In the genomic region with DNA sequence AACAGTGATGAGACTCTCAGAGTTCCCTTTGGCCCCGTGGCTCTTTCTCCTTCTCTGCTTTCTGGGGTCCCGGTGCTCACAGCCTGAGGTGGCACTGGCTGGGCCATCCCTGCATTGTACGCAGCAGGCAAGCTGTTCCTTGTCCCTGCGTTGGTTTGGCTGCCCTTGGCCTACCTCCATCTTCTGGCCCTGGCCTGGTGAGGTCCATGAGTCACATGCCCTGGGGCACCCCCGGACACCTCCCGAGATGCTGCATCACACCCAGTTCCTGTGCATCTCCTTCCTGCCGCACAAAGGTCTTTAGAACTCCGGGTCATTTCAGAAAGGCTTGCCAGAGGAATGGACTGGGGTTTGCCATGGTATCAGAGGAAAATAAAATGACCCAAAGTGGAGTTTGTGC, we compare ENCODE assay signal across 2 cellular contexts.
A peak's percentile ranks its signal among the peaks of the same experiment; 100 is the strongest.
TF ChIP-seq lines count a peak whose summit lies in the region.

No MANE protein-coding gene starts in this region.

TF ChIP-seq in Ishikawa, 13 proteins besides CTCF, POLR2A, EP300 and RAD21:
- no peak for TF ChIP-seq CEBPB (IDR thresholded peaks at IDR 0.05)
- TF ChIP-seq, protein P1, sequence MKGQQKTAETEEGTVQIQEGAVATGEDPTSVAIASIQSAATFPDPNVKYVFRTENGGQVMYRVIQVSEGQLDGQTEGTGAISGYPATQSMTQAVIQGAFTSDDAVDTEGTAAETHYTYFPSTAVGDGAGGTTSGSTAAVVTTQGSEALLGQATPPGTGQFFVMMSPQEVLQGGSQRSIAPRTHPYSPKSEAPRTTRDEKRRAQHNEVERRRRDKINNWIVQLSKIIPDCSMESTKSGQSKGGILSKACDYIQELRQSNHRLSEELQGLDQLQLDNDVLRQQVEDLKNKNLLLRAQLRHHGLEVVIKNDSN (IDR thresholded peaks at IDR 0.05), result 0 out of 2 replicates have a peak, but pooled peaks have one; percentile 4
TF ChIP-seq in Ishikawa: peak in this region for 1.

TF ChIP-seq in GM23338, 12 proteins besides CTCF, POLR2A, EP300 and RAD21:
- TF ChIP-seq, protein P2, sequence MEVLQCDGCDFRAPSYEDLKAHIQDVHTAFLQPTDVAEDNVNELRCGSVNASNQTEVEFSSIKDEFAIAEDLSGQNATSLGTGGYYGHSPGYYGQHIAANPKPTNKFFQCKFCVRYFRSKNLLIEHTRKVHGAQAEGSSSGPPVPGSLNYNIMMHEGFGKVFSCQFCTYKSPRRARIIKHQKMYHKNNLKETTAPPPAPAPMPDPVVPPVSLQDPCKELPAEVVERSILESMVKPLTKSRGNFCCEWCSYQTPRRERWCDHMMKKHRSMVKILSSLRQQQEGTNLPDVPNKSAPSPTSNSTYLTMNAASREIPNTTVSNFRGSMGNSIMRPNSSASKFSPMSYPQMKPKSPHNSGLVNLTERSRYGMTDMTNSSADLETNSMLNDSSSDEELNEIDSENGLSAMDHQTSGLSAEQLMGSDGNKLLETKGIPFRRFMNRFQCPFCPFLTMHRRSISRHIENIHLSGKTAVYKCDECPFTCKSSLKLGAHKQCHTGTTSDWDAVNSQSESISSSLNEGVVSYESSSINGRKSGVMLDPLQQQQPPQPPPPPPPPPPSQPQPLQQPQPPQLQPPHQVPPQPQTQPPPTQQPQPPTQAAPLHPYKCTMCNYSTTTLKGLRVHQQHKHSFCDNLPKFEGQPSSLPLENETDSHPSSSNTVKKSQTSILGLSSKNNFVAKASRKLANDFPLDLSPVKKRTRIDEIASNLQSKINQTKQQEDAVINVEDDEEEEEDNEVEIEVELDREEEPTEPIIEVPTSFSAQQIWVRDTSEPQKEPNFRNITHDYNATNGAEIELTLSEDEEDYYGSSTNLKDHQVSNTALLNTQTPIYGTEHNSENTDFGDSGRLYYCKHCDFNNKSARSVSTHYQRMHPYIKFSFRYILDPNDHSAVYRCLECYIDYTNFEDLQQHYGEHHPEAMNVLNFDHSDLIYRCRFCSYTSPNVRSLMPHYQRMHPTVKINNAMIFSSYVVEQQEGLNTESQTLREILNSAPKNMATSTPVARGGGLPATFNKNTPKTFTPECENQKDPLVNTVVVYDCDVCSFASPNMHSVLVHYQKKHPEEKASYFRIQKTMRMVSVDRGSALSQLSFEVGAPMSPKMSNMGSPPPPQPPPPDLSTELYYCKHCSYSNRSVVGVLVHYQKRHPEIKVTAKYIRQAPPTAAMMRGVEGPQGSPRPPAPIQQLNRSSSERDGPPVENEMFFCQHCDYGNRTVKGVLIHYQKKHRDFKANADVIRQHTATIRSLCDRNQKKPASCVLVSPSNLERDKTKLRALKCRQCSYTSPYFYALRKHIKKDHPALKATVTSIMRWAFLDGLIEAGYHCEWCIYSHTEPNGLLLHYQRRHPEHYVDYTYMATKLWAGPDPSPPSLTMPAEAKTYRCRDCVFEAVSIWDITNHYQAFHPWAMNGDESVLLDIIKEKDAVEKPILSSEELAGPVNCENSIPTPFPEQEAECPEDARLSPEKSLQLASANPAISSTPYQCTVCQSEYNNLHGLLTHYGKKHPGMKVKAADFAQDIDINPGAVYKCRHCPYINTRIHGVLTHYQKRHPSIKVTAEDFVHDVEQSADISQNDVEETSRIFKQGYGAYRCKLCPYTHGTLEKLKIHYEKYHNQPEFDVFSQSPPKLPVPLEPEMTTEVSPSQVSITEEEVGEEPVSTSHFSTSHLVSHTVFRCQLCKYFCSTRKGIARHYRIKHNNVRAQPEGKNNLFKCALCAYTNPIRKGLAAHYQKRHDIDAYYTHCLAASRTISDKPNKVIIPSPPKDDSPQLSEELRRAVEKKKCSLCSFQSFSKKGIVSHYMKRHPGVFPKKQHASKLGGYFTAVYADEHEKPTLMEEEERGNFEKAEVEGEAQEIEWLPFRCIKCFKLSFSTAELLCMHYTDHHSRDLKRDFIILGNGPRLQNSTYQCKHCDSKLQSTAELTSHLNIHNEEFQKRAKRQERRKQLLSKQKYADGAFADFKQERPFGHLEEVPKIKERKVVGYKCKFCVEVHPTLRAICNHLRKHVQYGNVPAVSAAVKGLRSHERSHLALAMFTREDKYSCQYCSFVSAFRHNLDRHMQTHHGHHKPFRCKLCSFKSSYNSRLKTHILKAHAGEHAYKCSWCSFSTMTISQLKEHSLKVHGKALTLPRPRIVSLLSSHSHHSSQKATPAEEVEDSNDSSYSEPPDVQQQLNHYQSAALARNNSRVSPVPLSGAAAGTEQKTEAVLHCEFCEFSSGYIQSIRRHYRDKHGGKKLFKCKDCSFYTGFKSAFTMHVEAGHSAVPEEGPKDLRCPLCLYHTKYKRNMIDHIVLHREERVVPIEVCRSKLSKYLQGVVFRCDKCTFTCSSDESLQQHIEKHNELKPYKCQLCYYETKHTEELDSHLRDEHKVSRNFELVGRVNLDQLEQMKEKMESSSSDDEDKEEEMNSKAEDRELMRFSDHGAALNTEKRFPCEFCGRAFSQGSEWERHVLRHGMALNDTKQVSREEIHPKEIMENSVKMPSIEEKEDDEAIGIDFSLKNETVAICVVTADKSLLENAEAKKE (CRISPR knock-in tag; IDR thresholded peaks at IDR 0.05), result no peak
- no peak for TF ChIP-seq ZNF331 (CRISPR knock-in tag; IDR thresholded peaks at IDR 0.05; ENCODE audit: low read depth)
- TF ChIP-seq STAT1 (IDR thresholded peaks at IDR 0.05; ENCODE audit: unreplicated experiment), result no peak
- no peak for TF ChIP-seq ETS1 (IDR thresholded peaks at IDR 0.05)
- no peak for TF ChIP-seq EZH2 (IDR thresholded peaks at IDR 0.05; ENCODE audit: low read depth, unreplicated experiment)
- no peak for TF ChIP-seq ZNF114 (CRISPR knock-in tag; IDR thresholded peaks at IDR 0.05)
- TF ChIP-seq POLR2AphosphoS5 (IDR thresholded peaks at IDR 0.05; ENCODE audit: low read depth), result no peak
- TF ChIP-seq CREB1 (CRISPR knock-in tag; IDR thresholded peaks at IDR 0.05; ENCODE audit: low read depth), result no peak
- no peak for TF ChIP-seq EZH2phosphoT487 (IDR thresholded peaks at IDR 0.05; ENCODE audit: unreplicated experiment)
- no peak for TF ChIP-seq JUNB (IDR thresholded peaks at IDR 0.05; ENCODE audit: unreplicated experiment)
- TF ChIP-seq, protein P3, sequence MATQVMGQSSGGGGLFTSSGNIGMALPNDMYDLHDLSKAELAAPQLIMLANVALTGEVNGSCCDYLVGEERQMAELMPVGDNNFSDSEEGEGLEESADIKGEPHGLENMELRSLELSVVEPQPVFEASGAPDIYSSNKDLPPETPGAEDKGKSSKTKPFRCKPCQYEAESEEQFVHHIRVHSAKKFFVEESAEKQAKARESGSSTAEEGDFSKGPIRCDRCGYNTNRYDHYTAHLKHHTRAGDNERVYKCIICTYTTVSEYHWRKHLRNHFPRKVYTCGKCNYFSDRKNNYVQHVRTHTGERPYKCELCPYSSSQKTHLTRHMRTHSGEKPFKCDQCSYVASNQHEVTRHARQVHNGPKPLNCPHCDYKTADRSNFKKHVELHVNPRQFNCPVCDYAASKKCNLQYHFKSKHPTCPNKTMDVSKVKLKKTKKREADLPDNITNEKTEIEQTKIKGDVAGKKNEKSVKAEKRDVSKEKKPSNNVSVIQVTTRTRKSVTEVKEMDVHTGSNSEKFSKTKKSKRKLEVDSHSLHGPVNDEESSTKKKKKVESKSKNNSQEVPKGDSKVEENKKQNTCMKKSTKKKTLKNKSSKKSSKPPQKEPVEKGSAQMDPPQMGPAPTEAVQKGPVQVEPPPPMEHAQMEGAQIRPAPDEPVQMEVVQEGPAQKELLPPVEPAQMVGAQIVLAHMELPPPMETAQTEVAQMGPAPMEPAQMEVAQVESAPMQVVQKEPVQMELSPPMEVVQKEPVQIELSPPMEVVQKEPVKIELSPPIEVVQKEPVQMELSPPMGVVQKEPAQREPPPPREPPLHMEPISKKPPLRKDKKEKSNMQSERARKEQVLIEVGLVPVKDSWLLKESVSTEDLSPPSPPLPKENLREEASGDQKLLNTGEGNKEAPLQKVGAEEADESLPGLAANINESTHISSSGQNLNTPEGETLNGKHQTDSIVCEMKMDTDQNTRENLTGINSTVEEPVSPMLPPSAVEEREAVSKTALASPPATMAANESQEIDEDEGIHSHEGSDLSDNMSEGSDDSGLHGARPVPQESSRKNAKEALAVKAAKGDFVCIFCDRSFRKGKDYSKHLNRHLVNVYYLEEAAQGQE (IDR thresholded peaks at IDR 0.05; ENCODE audit: unreplicated experiment), result no peak
- TF ChIP-seq NANOG (IDR thresholded peaks at IDR 0.05; ENCODE audit: borderline replicate concordance), result no peak
